9 cellular contexts compared by ENCODE assay signal in genomic region chr13:33931397-33931987, GRCh38.
DNase-seq lines count a peak whose midpoint lies in the region; ATAC-seq, FAIRE-seq and TF ChIP-seq lines count a peak whose summit lies in the region.
"Had no signal": no experiment of that assay in that cellular context is flagged by ENCODE, and none has a peak within 500 bp of the region (broad histone marks: within the 10 kb centered on the region; RNA-seq: fewer than 3 reads in every experiment).

No MANE protein-coding gene starts in this region.

- TF ChIP-seq CTCF in OCI-LY7 (conservative IDR thresholded peaks at IDR 0.05; ENCODE audit: low read length), result peak; percentile 85
- TF ChIP-seq CTCF in endothelial cell of umbilical vein (IDR thresholded peaks at IDR 0.05; ENCODE audit: extremely low read depth in 1 of 2, insufficient read depth in 1 of 2, low read depth in 1 of 2, low read length in 2 of 2), result peak in 1 of 2 donors; percentile 52
- peak; percentile 45 to 61 (median 49) for TF ChIP-seq CTCF in nephron (IDR thresholded peaks at IDR 0.05; ENCODE audit: unreplicated experiment in 3 of 3)
- peak in 5 of 11 experiments; percentile 39 to 49 (median 46) for TF ChIP-seq CTCF in spleen (IDR thresholded peaks at IDR 0.05 in 8 of 11, conservative IDR thresholded peaks at IDR 0.05 in 3 of 11)

- H3K79me2 ChIP-seq in OCI-LY7 (ENCODE audit: insufficient read depth, low read depth, low read length) (no peaks in the 10 kb centered on the region), endothelial cell of umbilical vein (ENCODE audit: control insufficient read depth, insufficient read depth, low read length) (no peaks in the 10 kb centered on the region)

- H3K27me3 ChIP-seq in endothelial cell of umbilical vein (ENCODE audit: control insufficient read depth in 2 of 2, insufficient read depth in 2 of 2, low read length in 2 of 2), result no peaks in the 10 kb centered on the region
- no peaks in the 10 kb centered on the region for H3K27me3 ChIP-seq in spleen (replicated peaks in 1 of 7)

- no peak for FAIRE-seq in endothelial cell of umbilical vein (lab: Jason Lieb, UNC)

- CTCF ChIA-PET in OCI-LY7 (lab: Charles Lee; ENCODE audit: unreplicated experiment), result interaction anchor here (1.0 kb wide), 1 partner anchor 146 kb away, joined by 3 read pairs; no protein-coding TSS in a partner anchor
- CTCF ChIA-PET in endothelial cell of umbilical vein (lab: Charles Lee), result interaction anchor here (0.9 to 5.5 kb wide), 13 partner anchors 10 to 1234 kb away, joined by 3 to 53 read pairs (median 5); no protein-coding TSS in a partner anchor

- TF ChIP-seq POLR2A in endothelial cell of umbilical vein (IDR thresholded peaks at IDR 0.05; ENCODE audit: low read depth, low read length) (no peak), spleen (IDR thresholded peaks at IDR 0.05) (no peak)

- no peaks in the 10 kb centered on the region for H3K9me2 ChIP-seq in OCI-LY7 (ENCODE audit: insufficient read depth, low read length)

- BruUV-seq in OCI-LY7 (replicated peaks; lab: Mats Ljungman, UMichigan) (no TSS peak), endothelial cell of umbilical vein (replicated peaks; lab: Mats Ljungman, UMichigan) (no TSS peak)

- peak; percentile 50 to 76 for DNase-seq in NCI-H524 (lab: John Stamatoyannopoulos, UW)
- DNase-seq in NCI-H524 treated with DMSO at 0.1 percent for 48 hours (lab: John Stamatoyannopoulos, UW), result no peak
- peak; percentile 73 for DNase-seq in OCI-LY7 (ENCODE audit: low spot score)
- peak; percentile 39 for DNase-seq in endothelial cell of umbilical vein (ENCODE audit: low read depth, low spot score)
- no peak for DNase-seq in mucosa of gallbladder (ENCODE audit: low spot score)
- DNase-seq in spleen, result no peak

- WGBS in spleen, 5 donors, result 83 to 91% (median 87%) methylated on average over 4 of the region's 4 CpGs

- H3K4me3 ChIP-seq in OCI-LY7 (ENCODE audit: low read depth, low read length, poor library complexity, severe bottlenecking), result no peak overlapping the region
- H3K4me3 ChIP-seq in endothelial cell of umbilical vein (replicated peaks in 1 of 3; ENCODE audit: insufficient read depth in 1 of 3, low read depth in 1 of 3, low read length in 3 of 3), result no peak overlapping the region
- H3K4me3 ChIP-seq in spleen, result no peak overlapping the region

- no peaks in the 10 kb centered on the region for H3K36me3 ChIP-seq in OCI-LY7 (ENCODE audit: insufficient read depth, low read length)
- H3K36me3 ChIP-seq in endothelial cell of umbilical vein (ENCODE audit: control insufficient read depth in 2 of 2, extremely low read depth in 1 of 2, insufficient read depth in 2 of 2, low read length in 2 of 2), result no peaks in the 10 kb centered on the region
- no peaks in the 10 kb centered on the region for H3K36me3 ChIP-seq in spleen

- H3K27ac Mint-ChIP-seq in nephron, result no peak overlapping the region

- intact Hi-C loops in OCI-LY7 (cut with micrococcal nuclease; ENCODE audit: unreplicated experiment) (loop anchor here (1.0 kb wide), 2 partner anchors 146 to 1233 kb away; no protein-coding TSS in a partner anchor), endothelial cell of umbilical vein (cut with micrococcal nuclease) (loop anchor here (1.0 to 5.0 kb wide), 5 partner anchors 54 to 1233 kb away; no protein-coding TSS in a partner anchor), spleen (cut with DNase I; ENCODE audit: low total_unique reads) (loop anchor here (10.0 kb wide), 1 partner anchor 1223 kb away; no protein-coding TSS in a partner anchor)

- H3K27me3 Mint-ChIP-seq in nephron (ENCODE audit: low read depth), result no peaks in the 10 kb centered on the region
- H3K27me3 Mint-ChIP-seq: activated naive CD8-positive, alpha-beta T cell had no signal

- H3K9ac ChIP-seq in endothelial cell of umbilical vein (replicated peaks; ENCODE audit: extremely low read depth, insufficient read depth, low read length), result no peak overlapping the region

- no peaks in the 10 kb centered on the region for H3K9me3 ChIP-seq in OCI-LY7 (ENCODE audit: low read length)
- H3K9me3 ChIP-seq in endothelial cell of umbilical vein (replicated peaks; ENCODE audit: control insufficient read depth, insufficient read depth, low read length), result no peaks in the 10 kb centered on the region
- H3K9me3 ChIP-seq in spleen, result no peaks in the 10 kb centered on the region

- peak; percentile 82 for ATAC-seq in HG02884 (IDR thresholded peaks at IDR 0.05; ENCODE audit: unreplicated experiment)

- H3K9me3 Mint-ChIP-seq in nephron, result no peaks in the 10 kb centered on the region

- dilution Hi-C loops in endothelial cell of umbilical vein (cut with MboI; ENCODE audit: extremely low pct_ligation_motif_present, low sequenced_read_pairs), result no loop called here

- H3K4me1 ChIP-seq in OCI-LY7 (ENCODE audit: insufficient read depth, low read length, poor library complexity, severe bottlenecking) (no peaks in the 10 kb centered on the region), endothelial cell of umbilical vein (ENCODE audit: control insufficient read depth, extremely low read depth, insufficient read depth, low read length) (no peaks in the 10 kb centered on the region), spleen (no peaks in the 10 kb centered on the region)

- peaks cover 28% of the 10 kb centered on the region for H3K4me1 Mint-ChIP-seq in nephron

- H4K20me1 ChIP-seq in OCI-LY7 (ENCODE audit: insufficient read depth, low read length) (no peaks in the 10 kb centered on the region), endothelial cell of umbilical vein (replicated peaks; ENCODE audit: control insufficient read depth, extremely low read depth, insufficient read depth, low read length) (no peaks in the 10 kb centered on the region)

- H2AFZ ChIP-seq in OCI-LY7 (ENCODE audit: low read length), result no peak overlapping the region; the same call in 1 of the 2 replicates
- H2AFZ ChIP-seq in endothelial cell of umbilical vein (ENCODE audit: low read depth, low read length), result no peak overlapping the region

- H3K9me1 ChIP-seq in endothelial cell of umbilical vein (replicated peaks; ENCODE audit: control insufficient read depth, extremely low read depth, insufficient read depth, low read length), result no peaks in the 10 kb centered on the region

- POLR2A ChIA-PET in OCI-LY7 (lab: Charles Lee) (interaction anchor here (0.5 kb wide), 1 partner anchor 105 kb away, joined by 5 read pairs; no protein-coding TSS in a partner anchor), endothelial cell of umbilical vein (lab: Charles Lee) (no interaction called here)

- H3K27ac ChIP-seq in OCI-LY7 (ENCODE audit: low read depth, low read length, poor library complexity, severe bottlenecking) (no peak overlapping the region), endothelial cell of umbilical vein (ENCODE audit: insufficient read depth, low read depth, low read length) (no peak overlapping the region), spleen (no peak overlapping the region)

- H3K4me2 ChIP-seq in OCI-LY7 (ENCODE audit: low read length) (no peak overlapping the region), endothelial cell of umbilical vein (ENCODE audit: insufficient read depth, low read length) (no peak overlapping the region)

- no peaks in the 10 kb centered on the region for H3K36me3 Mint-ChIP-seq in nephron (ENCODE audit: low read depth)
- H3K36me3 Mint-ChIP-seq: activated naive CD8-positive, alpha-beta T cell had no signal

- no peak overlapping the region for H3K4me3 Mint-ChIP-seq in nephron
- H3K4me3 Mint-ChIP-seq: activated naive CD8-positive, alpha-beta T cell had no signal

TF ChIP-seq in endothelial cell of umbilical vein, 7 proteins besides CTCF, POLR2A, EP300 and RAD21:
- TF ChIP-seq GATA2 (IDR thresholded peaks at IDR 0.05; ENCODE audit: insufficient read depth, insufficient read length, low read depth, low read length) (no peak), FOS (IDR thresholded peaks at IDR 0.05; ENCODE audit: borderline replicate concordance, insufficient read depth, low read length) (no peak), MAX (IDR thresholded peaks at IDR 0.05; ENCODE audit: insufficient read depth, insufficient read length) (no peak), POLR2AphosphoS5 (IDR thresholded peaks at IDR 0.05; ENCODE audit: insufficient read depth, low read depth, low read length) (no peak), JUN (IDR thresholded peaks at IDR 0.05; ENCODE audit: borderline replicate concordance, insufficient read depth, insufficient read length, low read depth) (no peak), MYC (IDR thresholded peaks at IDR 0.05; ENCODE audit: low read depth, low read length) (no peak), EZH2 (IDR thresholded peaks at IDR 0.05; ENCODE audit: borderline replicate concordance, low read depth, low read length, severe bottlenecking) (no peak)

Comparison
In these comparisons a context has a peak if more than half of its experiments do, and no peak if none do; other contexts are left out.
1. DNase-seq: peak in NCI-H524 (2 of 2), OCI-LY7 (single experiment) and endothelial cell of umbilical vein (single experiment); none in NCI-H524 treated with DMSO at 0.1 percent for 48 hours (single experiment), mucosa of gallbladder (single experiment) and spleen (single experiment).